1 cellular context compared by ENCODE assay signal in the genomic region with DNA sequence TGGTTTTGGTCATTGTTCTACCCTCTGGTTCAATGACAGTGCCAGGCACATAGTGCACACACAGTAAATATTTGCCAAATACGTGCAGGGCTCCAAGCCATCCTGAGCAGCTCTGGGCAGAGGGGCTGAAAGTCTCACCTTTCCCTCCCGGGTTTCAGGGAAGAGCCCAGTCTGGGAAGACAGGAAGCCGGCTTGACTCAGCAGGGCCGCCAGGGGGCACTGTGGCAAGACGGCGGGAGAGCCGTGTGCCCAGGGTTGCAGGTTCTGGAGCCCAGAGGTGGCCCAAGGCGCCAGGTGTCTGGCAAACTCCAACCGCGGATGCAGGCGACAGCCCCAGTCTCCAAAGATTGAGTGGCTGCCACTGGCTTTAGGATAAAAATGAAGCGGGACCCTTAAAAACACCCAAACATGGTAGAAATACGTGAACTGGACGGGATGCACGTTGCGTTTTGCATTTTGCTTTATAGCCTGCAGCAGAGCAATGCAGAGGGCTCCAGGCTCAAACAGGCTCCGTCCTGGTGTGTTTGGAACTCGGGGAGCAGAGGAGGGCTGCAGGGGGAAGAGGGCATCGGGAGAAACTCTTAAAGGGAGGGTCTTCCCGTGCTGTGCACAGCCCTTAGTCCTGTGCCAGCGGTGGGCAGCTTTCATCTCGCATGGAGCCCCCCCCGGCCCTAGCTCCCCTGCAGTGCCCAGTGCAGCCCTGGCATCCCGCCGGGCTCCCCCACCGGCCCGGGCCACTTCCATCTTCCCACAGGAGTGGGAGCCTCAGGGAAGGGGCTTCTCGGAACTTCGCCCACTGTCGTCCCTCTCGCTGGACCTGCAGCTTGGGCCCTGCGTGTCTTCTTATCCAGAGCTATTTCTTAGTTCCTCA.
TF ChIP-seq lines count a peak whose summit lies in the region.

No MANE protein-coding gene starts in this region.

TF ChIP-seq in IMR-90, 13 proteins besides CTCF, POLR2A, EP300 and RAD21:
- peak; percentile 32; the same call in 1 of the 2 replicates for TF ChIP-seq SMC3 (IDR thresholded peaks at IDR 0.05; ENCODE audit: low read depth, low read length)
- no peak for TF ChIP-seq CEBPB (IDR thresholded peaks at IDR 0.05; ENCODE audit: low read depth, low read length)
- no peak for TF ChIP-seq RFX5 (IDR thresholded peaks at IDR 0.05; ENCODE audit: low read depth, low read length)
